ENCODE assay signal across 14 cellular contexts in the genomic region with DNA sequence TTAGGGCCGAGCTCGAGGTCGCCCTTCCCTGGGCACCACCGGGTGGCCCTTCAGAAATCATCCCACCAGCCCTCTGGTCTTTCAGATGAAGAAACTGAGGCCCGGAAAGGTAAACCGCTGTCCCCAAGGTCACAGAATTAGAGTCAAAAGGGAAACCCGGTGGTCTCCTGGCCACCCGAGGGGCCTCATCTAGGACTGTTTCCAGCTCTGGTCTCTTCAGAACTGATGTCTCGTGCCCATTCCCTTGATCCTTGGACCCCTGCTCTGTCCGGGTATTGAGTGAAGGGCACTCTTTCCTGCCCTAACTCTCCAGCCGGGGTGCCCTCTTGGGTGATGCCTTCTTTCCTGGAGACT. TPM values are rescaled to one million over a fixed set of nuclear protein-coding genes. Genes with fewer than 3 reads are reported as not detected.
A peak's percentile ranks its signal among the peaks of the same experiment; 100 is the strongest.
DNase-seq lines count a peak whose midpoint lies in the region; ATAC-seq and TF ChIP-seq lines count a peak whose summit lies in the region.
"Had no signal": no experiment of that assay in that cellular context is flagged by ENCODE, and none has a peak within 500 bp of the region (broad histone marks: within the 10 kb centered on the region; RNA-seq: fewer than 3 reads in every experiment).

No MANE protein-coding gene starts in this region.

- H3K36me3 ChIP-seq in PC-9 (ENCODE audit: low read depth) (no peaks in the 10 kb centered on the region), iPS DF 6.9 (ENCODE audit: control insufficient read depth, insufficient read depth, low read length) (no peaks in the 10 kb centered on the region; the same call in 1 of the 2 replicates), sigmoid colon (no peaks in the 10 kb centered on the region)
- H3K36me3 ChIP-seq: WERI-Rb-1 had no signal

- no peaks in the 10 kb centered on the region for H3K79me2 ChIP-seq in PC-9 (ENCODE audit: low read depth)

- H3K27me3 ChIP-seq in AG04450 (ENCODE audit: control insufficient read depth, insufficient read depth, low read length) (peaks cover 2% of the 10 kb centered on the region), PC-9 (ENCODE audit: insufficient read depth, low read depth) (peaks cover 23% of the 10 kb centered on the region), iPS DF 6.9 (ENCODE audit: control insufficient read depth, insufficient read depth, low read length) (peaks cover 8% of the 10 kb centered on the region; the same call in 1 of the 2 replicates), sigmoid colon (no peaks in the 10 kb centered on the region)

- H2AFZ ChIP-seq in PC-9, result no peak overlapping the region

- WGBS in iPS DF 6.9 (ENCODE audit: insufficient coverage, insufficient read length), result no CpG with 5 or more reads among the region's 11 CpGs
- 49 to 51% methylated on average over 11 of the region's 11 CpGs for whole genome bisulfite sequencing in sigmoid colon, 2 donors

- H3K9me2 ChIP-seq in PC-9 (ENCODE audit: insufficient read depth), result no peaks in the 10 kb centered on the region

- TSS peak; percentile 43 for BruUV-seq in PC-9 (replicated peaks; lab: Mats Ljungman, UMichigan)

- TF ChIP-seq POLR2A in sigmoid colon (IDR thresholded peaks at IDR 0.05), result no peak

- H3K4me2 ChIP-seq in PC-9, result peak overlapping the region; percentile 44; the same call in 1 of the 2 replicates

- DNase-seq in AG04450 (ENCODE audit: low read depth, low spot score) (no peak), PC-9 (no peak), iPS DF 6.9 (ENCODE audit: low read depth, low spot score) (no peak), sigmoid colon (no peak), hypothalamus (lab: John Stamatoyannopoulos, UW) (no peak), NCI-H2081 (lab: John Stamatoyannopoulos, UW) (no peak), activated gamma-delta T cell (lab: John Stamatoyannopoulos, UW) (no peak)
- DNase-seq: AML-193; anterior cingulate cortex; KG1; NCI-H774; stimulated activated CD4-positive, alpha-beta T cell treated with anti-CD3 and anti-CD28 coated beads, Interleukin-12 subunit alpha, Interleukin-12 subunit beta, amount 100 ng/mL, for 4 hours; WERI-Rb-1 had no signal

- intact Hi-C loops in PC-9 (cut with micrococcal nuclease; ENCODE audit: unreplicated experiment), result no loop called here
- intact Hi-C loops in sigmoid colon (cut with DNase I), result no loop called here

- TF ChIP-seq CTCF in AG04450 (IDR thresholded peaks at IDR 0.05; ENCODE audit: low read depth, low read length), result no peak
- no peak for TF ChIP-seq CTCF in PC-9 (conservative IDR thresholded peaks at IDR 0.05)
- no peak for TF ChIP-seq CTCF in sigmoid colon (IDR thresholded peaks at IDR 0.05)

- H3K9me3 ChIP-seq in AG04450 (ENCODE audit: control insufficient read depth, insufficient read depth, low read length) (no peaks in the 10 kb centered on the region; the same call in 1 of the 2 replicates), PC-9 (ENCODE audit: insufficient read depth, low read depth) (no peaks in the 10 kb centered on the region), iPS DF 6.9 (ENCODE audit: control insufficient read depth, insufficient read depth, low read length) (no peaks in the 10 kb centered on the region), sigmoid colon (no peaks in the 10 kb centered on the region)

- H3K4me1 ChIP-seq in PC-9 (replicated peaks; ENCODE audit: insufficient read depth) (no peaks in the 10 kb centered on the region), iPS DF 6.9 (ENCODE audit: control insufficient read depth, insufficient read depth, low read length) (peaks cover 3% of the 10 kb centered on the region; the same call in 1 of the 2 replicates), sigmoid colon (peaks cover 0 to 80% (median 78%) of the 10 kb centered on the region in 4 donors)

- H3K27ac ChIP-seq in AG04450 (ENCODE audit: low read depth, low read length) (no peak overlapping the region), PC-9 (no peak overlapping the region), iPS DF 6.9 (ENCODE audit: low read length) (no peak overlapping the region), sigmoid colon (peak overlapping the region; percentile 78 to 89 (median 84))
- H3K27ac ChIP-seq: WERI-Rb-1 had no signal

- no peak for ATAC-seq in HG03378 (IDR thresholded peaks at IDR 0.05; ENCODE audit: unreplicated experiment)

- H4K20me1 ChIP-seq in PC-9 (ENCODE audit: insufficient read depth), result no peaks in the 10 kb centered on the region

- POLR2A ChIA-PET in AG04450 (lab: Yijun Ruan, JAX) (interaction anchor here (1.4 to 2.0 kb wide), 4 partner anchors 10 to 123 kb away, joined by 3 to 8 read pairs (median 8); no protein-coding TSS in a partner anchor), PC-9 (lab: Charles Lee; ENCODE audit: unreplicated experiment) (no interaction called here)

- CTCF ChIA-PET in AG04450 (lab: Charles Lee), result interaction anchor here (1.2 kb wide), 1 partner anchor 29 kb away, joined by 3 read pairs; no protein-coding TSS in a partner anchor
- CTCF ChIA-PET in PC-9 (lab: Charles Lee), result no interaction called here

- TF ChIP-seq EP300 in sigmoid colon (IDR thresholded peaks at IDR 0.05), result no peak

- H3F3A ChIP-seq in PC-9 (ENCODE audit: insufficient read depth, low read depth), result no peaks in the 10 kb centered on the region

- H3K4me3 ChIP-seq in AG04450 (ENCODE audit: low read depth, low read length) (peak overlapping the region; percentile 48), PC-9 (no peak overlapping the region; the same call in 1 of the 2 replicates), iPS DF 6.9 (ENCODE audit: low read length) (peak overlapping the region; percentile 37; the same call in 1 of the 2 replicates), sigmoid colon (peak overlapping the region; percentile 38 to 61 (median 59))

RNA-seq across cellular contexts. Expression of gene HTRA3, which starts 0.8 kb away (rescaled TPM):
- 16.3 and 19.7 TPM in 2 replicates for polyA plus RNA-seq in AG04450 (2011; rRNA removed)
- 10.5 and 10.7 TPM in 2 replicates for polyA minus RNA-seq in AG04450 (2011; rRNA and poly(A)+ RNA removed)
- 14.1 and 22.8 TPM in 2 replicates for total RNA-seq in PC-9 (2021)
- total RNA-seq in sigmoid colon, result 10 to 100 TPM; 14.5 to 49.6 (median 32.1) TPM
- polyA plus RNA-seq in sigmoid colon, result 1 to 10 TPM; 1.2 to 5.0 (median 3.6) TPM

Comparison
In these comparisons a context has a peak if more than half of its experiments do, and no peak if none do; other contexts are left out.
1. H3K27ac ChIP-seq: peak in sigmoid colon (4 of 4); none in AG04450 (single experiment), PC-9 (single experiment) and iPS DF 6.9 (single experiment).